20 cellular contexts compared by ENCODE assay signal in the genomic region with DNA sequence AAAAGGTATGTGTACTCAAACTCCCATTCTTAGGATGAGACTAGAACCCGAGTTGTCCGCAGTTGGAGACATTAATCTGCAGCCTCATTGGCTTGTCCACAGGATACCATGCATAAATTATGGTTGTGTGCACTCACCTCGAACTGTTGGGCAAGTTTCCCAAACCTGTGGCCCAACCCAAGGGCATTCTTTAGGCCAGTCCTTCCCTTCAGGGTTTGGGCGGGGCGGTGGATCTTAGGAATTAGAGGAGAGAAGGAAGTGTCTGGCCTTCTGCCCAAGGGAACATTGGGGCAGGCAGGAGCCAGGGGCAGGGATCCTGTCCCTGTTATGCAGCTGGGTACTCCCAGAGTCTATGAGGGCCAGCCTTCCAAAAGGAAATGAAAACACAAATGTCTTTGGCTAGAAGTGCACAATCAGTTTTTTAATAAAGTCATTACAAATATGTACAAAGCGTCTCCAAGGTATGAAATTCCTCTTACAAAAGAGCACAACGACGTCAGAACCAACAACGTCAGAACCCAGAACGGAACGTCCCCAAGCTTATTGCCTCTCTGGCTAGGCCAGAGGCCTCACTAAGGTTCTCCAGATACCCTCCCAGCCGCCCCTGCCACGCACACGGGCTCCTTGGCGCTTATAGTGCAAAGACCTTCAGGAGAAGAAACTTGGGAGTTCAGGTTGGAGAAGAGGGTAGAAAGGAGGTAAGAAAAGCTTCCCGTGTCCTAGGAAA. TPM values are rescaled to one million over a fixed set of nuclear protein-coding genes. Genes with fewer than 3 reads are reported as not detected.
A peak's percentile ranks its signal among the peaks of the same experiment; 100 is the strongest.
DNase-seq lines count a peak whose midpoint lies in the region; ATAC-seq and TF ChIP-seq lines count a peak whose summit lies in the region.
"Had no signal": no experiment of that assay in that cellular context is flagged by ENCODE, and none has a peak within 500 bp of the region (broad histone marks: within the 10 kb centered on the region; RNA-seq: fewer than 3 reads in every experiment).

No MANE protein-coding gene starts in this region.

- no peaks in the 10 kb centered on the region for H3F3A ChIP-seq in PC-9 (ENCODE audit: insufficient read depth, low read depth)

- no peaks in the 10 kb centered on the region for H3K36me3 ChIP-seq in HCT116 (ENCODE audit: control insufficient read depth in 1 of 2, insufficient read depth in 2 of 2, low read length in 2 of 2)
- no peaks in the 10 kb centered on the region for H3K36me3 ChIP-seq in PC-9 (ENCODE audit: low read depth)
- H3K36me3 ChIP-seq in transverse colon, result no peaks in the 10 kb centered on the region
- H3K36me3 ChIP-seq in neuronal stem cell (replicated peaks in 1 of 2; ENCODE audit: control insufficient read depth in 2 of 2, insufficient read depth in 2 of 2, low read length in 2 of 2), result peaks cover 4 to 8% of the 10 kb centered on the region in 2 donors
- H3K36me3 ChIP-seq: BLaER1 had no signal

- in situ Hi-C loops in transverse colon (cut with MboI; ENCODE audit: low pct_ligation_motif_present in 1 of 4, low pct_unique_long_range_greater_than_20kb in 1 of 4, low sequenced_read_pairs in 3 of 4), result no loop called here

- intact Hi-C loops in HCT116 (cut with micrococcal nuclease) (no loop called here), PC-9 (cut with micrococcal nuclease; ENCODE audit: unreplicated experiment) (no loop called here), left colon (cut with DNase I, micrococcal nuclease) (no loop called here), transverse colon (cut with DNase I; ENCODE audit: low total_unique reads) (no loop called here)

- no peak overlapping the region for H3K18ac ChIP-seq in neuronal stem cell (ENCODE audit: low read length)

- H2AFZ ChIP-seq in HCT116 (ENCODE audit: low read depth, low read length, poor library complexity, severe bottlenecking) (no peak overlapping the region), PC-9 (no peak overlapping the region), neuronal stem cell (ENCODE audit: low read length) (no peak overlapping the region)

- H3K14ac ChIP-seq in neuronal stem cell (ENCODE audit: low read length), result no peak overlapping the region

- BruUV-seq in HCT116 (replicated peaks; lab: Mats Ljungman, UMichigan) (no TSS peak), PC-9 (replicated peaks; lab: Mats Ljungman, UMichigan) (no TSS peak)

- H3K4me3 ChIP-seq in HCT116 (replicated peaks in 1 of 2; ENCODE audit: low read depth in 1 of 2, low read length in 2 of 2), result no peak overlapping the region
- H3K4me3 ChIP-seq in PC-9, result no peak overlapping the region
- no peak overlapping the region for H3K4me3 ChIP-seq in transverse colon
- H3K4me3 ChIP-seq in neuronal stem cell (ENCODE audit: low read length in 2 of 2), result no peak overlapping the region
- H3K4me3 ChIP-seq: BLaER1 had no signal

- no peak for TF ChIP-seq RAD21 in HCT116 (IDR thresholded peaks at IDR 0.05; ENCODE audit: low read depth)

- RAD21 ChIA-PET in HCT116 (lab: Charles Lee; ENCODE audit: low non-redundant PET in 1 of 2, low total read pairs in 2 of 2, uncharacterized antibody in 2 of 2, unreplicated experiment in 2 of 2), result no interaction called here

- POLR2A ChIA-PET in HCT116 (lab: Charles Lee), result no interaction called here
- POLR2A ChIA-PET in PC-9 (lab: Charles Lee; ENCODE audit: unreplicated experiment), result no interaction called here

- DNase-seq in HCT116 (ENCODE audit: low read depth, low spot score), result no peak
- DNase-seq in PC-9, result peak; percentile 59 to 62
- DNase-seq in left colon, result peak; percentile 76 to 84
- peak; percentile 85 for DNase-seq in transverse colon
- DNase-seq in NCI-H345 treated with DMSO at 0.1 percent for 48 hours (lab: John Stamatoyannopoulos, UW; ENCODE audit: unreplicated experiment), result no peak
- DNase-seq in stimulated activated CD4-positive, alpha-beta T cell treated with anti-CD3 and anti-CD28 coated beads, Interleukin-2, amount 100 ng/mL, for 24 hours, result no peak
- no peak for DNase-seq in neuronal stem cell (ENCODE audit: low spot score)
- DNase-seq in mucosa of gallbladder (ENCODE audit: low spot score), result no peak
- DNase-seq: CD8-positive, alpha-beta T cell; DND-41; MM.1S; NCI-H1105; NCI-H1694 treated with DMSO at 0.1 percent for 48 hours; NCI-H2107; NCI-H345; NCI-H526 treated with DMSO at 0.1 percent for 48 hours; OCI-M1; SW 1271 had no signal

- H3K9ac ChIP-seq in HCT116 (ENCODE audit: low read length) (no peak overlapping the region), neuronal stem cell (ENCODE audit: low read depth, low read length, poor library complexity) (no peak overlapping the region)
- H3K9ac ChIP-seq: BLaER1 had no signal

- H2BK5ac ChIP-seq in neuronal stem cell (ENCODE audit: low read length), result no peak overlapping the region

- H3K79me1 ChIP-seq in neuronal stem cell (ENCODE audit: low read depth, low read length), result no peaks in the 10 kb centered on the region

- ATAC-seq in HCT116, result peak; percentile 64
- ATAC-seq in left colon, result peak; percentile 73
- ATAC-seq: CD8-positive, alpha-beta T cell; HepG2 had no signal

- H3K4me2 ChIP-seq in HCT116 (ENCODE audit: low read length) (peak overlapping the region; percentile 47), PC-9 (0 out of 2 replicates have a peak overlapping the region, but pooled peaks have one; percentile 26), neuronal stem cell (ENCODE audit: insufficient read depth, low read length, poor library complexity, severe bottlenecking) (no peak overlapping the region)
- H3K4me2 ChIP-seq: BLaER1 had no signal

- H2BK15ac ChIP-seq in neuronal stem cell (ENCODE audit: low read length), result no peak overlapping the region

- H3K79me2 ChIP-seq in HCT116 (ENCODE audit: insufficient read depth, low read length), result no peaks in the 10 kb centered on the region
- H3K79me2 ChIP-seq in PC-9 (ENCODE audit: low read depth), result no peaks in the 10 kb centered on the region

- 66 to 75% methylated on average over 5 to 16 of the region's 16 CpGs for WGBS in transverse colon (ENCODE audit: low coverage in 1 of 2), 2 donors
- whole genome bisulfite sequencing in neuronal stem cell (ENCODE audit: extremely low coverage in 2 of 2, insufficient read length in 2 of 2, insufficient replicate concordance in 1 of 2), 2 donors, result no CpG with 5 or more reads among the region's 16 CpGs

- TF ChIP-seq CTCF in HCT116 (IDR thresholded peaks at IDR 0.05 in 2 of 3, conservative IDR thresholded peaks at IDR 0.05 in 1 of 3; ENCODE audit: borderline replicate concordance in 1 of 3, insufficient read depth in 1 of 3, low read depth in 2 of 3, low read length in 2 of 3), result no peak
- TF ChIP-seq CTCF in PC-9 (conservative IDR thresholded peaks at IDR 0.05), result no peak
- no peak for TF ChIP-seq CTCF in transverse colon (IDR thresholded peaks at IDR 0.05)

- H4K91ac ChIP-seq in neuronal stem cell (ENCODE audit: low read depth, low read length, poor library complexity), result no peak overlapping the region

- H2BK12ac ChIP-seq in neuronal stem cell (ENCODE audit: low read length), result no peak overlapping the region

- H3K27ac ChIP-seq in HCT116 (ENCODE audit: low read depth, low read length), result no peak overlapping the region
- no peak overlapping the region for H3K27ac ChIP-seq in PC-9
- peak overlapping the region; percentile 32 to 68 (median 56) for H3K27ac ChIP-seq in transverse colon
- H3K27ac ChIP-seq in neuronal stem cell (replicated peaks; ENCODE audit: low read length), result no peak overlapping the region
- H3K27ac ChIP-seq: BLaER1 had no signal

- no peak overlapping the region for H2BK120ac ChIP-seq in neuronal stem cell (ENCODE audit: low read depth, low read length)

- no peak overlapping the region for H3K4ac ChIP-seq in neuronal stem cell (ENCODE audit: low read length)

- no peaks in the 10 kb centered on the region for H3K27me3 ChIP-seq in HCT116 (ENCODE audit: insufficient read depth, low read length)
- H3K27me3 ChIP-seq in PC-9 (ENCODE audit: insufficient read depth, low read depth), result no peaks in the 10 kb centered on the region
- peaks cover 17% of the 10 kb centered on the region for H3K27me3 ChIP-seq in transverse colon
- H3K27me3 ChIP-seq in neuronal stem cell (ENCODE audit: control insufficient read depth in 3 of 3, insufficient read depth in 3 of 3, low read depth in 1 of 3, low read length in 3 of 3), result no peaks in the 10 kb centered on the region
- H3K27me3 ChIP-seq: BLaER1 had no signal

- H3K23ac ChIP-seq in neuronal stem cell (ENCODE audit: low read depth, low read length, poor library complexity), result no peak overlapping the region

- H3K4me1 ChIP-seq in HCT116 (ENCODE audit: control insufficient read depth in 1 of 2, insufficient read depth in 2 of 2, low read length in 2 of 2), result peaks cover 8 to 10% of the 10 kb centered on the region in 2 experiments; a peak in 3 of 4 replicates
- peaks cover 15% of the 10 kb centered on the region for H3K4me1 ChIP-seq in PC-9 (replicated peaks; ENCODE audit: insufficient read depth)
- peaks cover 0 to 20% (median 12%) of the 10 kb centered on the region in 4 donors for H3K4me1 ChIP-seq in transverse colon
- peaks cover 4 to 26% of the 10 kb centered on the region in 2 donors for H3K4me1 ChIP-seq in neuronal stem cell (ENCODE audit: control insufficient read depth in 2 of 2, insufficient read depth in 1 of 2, low read depth in 1 of 2, low read length in 2 of 2)

- H3K9me2 ChIP-seq in HCT116 (ENCODE audit: insufficient read depth) (no peaks in the 10 kb centered on the region), PC-9 (ENCODE audit: insufficient read depth) (no peaks in the 10 kb centered on the region)

- TF ChIP-seq POLR2A in HCT116 (IDR thresholded peaks at IDR 0.05; ENCODE audit: borderline replicate concordance, extremely low read depth, insufficient read depth, insufficient read length) (no peak), transverse colon (IDR thresholded peaks at IDR 0.05) (no peak)

- no peak for TF ChIP-seq EP300 in transverse colon (IDR thresholded peaks at IDR 0.05; ENCODE audit: low read depth)

- H2AK5ac ChIP-seq in neuronal stem cell (ENCODE audit: low read depth, low read length), result no peak overlapping the region

- no peak overlapping the region for H4K8ac ChIP-seq in neuronal stem cell (ENCODE audit: low read depth, low read length)

- H3K9me3 ChIP-seq in HCT116 (ENCODE audit: control insufficient read depth in 1 of 2, insufficient read depth in 1 of 2, low read depth in 1 of 2, low read length in 2 of 2), result no peaks in the 10 kb centered on the region
- H3K9me3 ChIP-seq in PC-9 (ENCODE audit: insufficient read depth, low read depth), result no peaks in the 10 kb centered on the region
- no peaks in the 10 kb centered on the region for H3K9me3 ChIP-seq in transverse colon
- no peaks in the 10 kb centered on the region for H3K9me3 ChIP-seq in neuronal stem cell (replicated peaks in 1 of 2; ENCODE audit: control insufficient read depth in 2 of 2, insufficient read depth in 1 of 2, low read depth in 1 of 2, low read length in 2 of 2)
- H3K9me3 ChIP-seq: BLaER1 had no signal

- CTCF ChIA-PET in HCT116 (lab: Charles Lee) (interaction anchor here (1.2 kb wide), 1 partner anchor 7 kb away, joined by 3 read pairs; no protein-coding TSS in a partner anchor), PC-9 (lab: Charles Lee) (no interaction called here)

- H4K20me1 ChIP-seq in HCT116 (ENCODE audit: insufficient read depth) (no peaks in the 10 kb centered on the region), PC-9 (ENCODE audit: insufficient read depth) (no peaks in the 10 kb centered on the region)
- H4K20me1 ChIP-seq: BLaER1 had no signal

RNA-seq across cellular contexts. Expression of a gene that starts 25.3 kb away (rescaled TPM):
- total RNA-seq in HCT116 (2021; ENCODE audit: unreplicated experiment) (4.3 TPM), PC-9 (2021) (0.55 and 1.4 TPM in 2 replicates), left colon (1 to 10 TPM in 1 of 2 donors, under 1 TPM in 1; 0.73 to 1.1 TPM), transverse colon (under 1 TPM in 1 of 4 donors, not detected in 3; 0.48 TPM), mucosa of gallbladder (0.03 TPM)
- polyA plus RNA-seq in HCT116 (2012), result 1.2 and 1.6 TPM in 2 replicates
- polyA plus RNA-seq in neuronal stem cell (2013, experiment 1 of 2), result 0.08 TPM
- polyA plus RNA-seq in neuronal stem cell (2013, experiment 2 of 2), result 0.06 TPM
- polyA plus RNA-seq: HepG2 had no signal

RNA-seq across cellular contexts. Expression of a gene that starts 54.8 kb away (rescaled TPM):
- total RNA-seq in HCT116 (2021; ENCODE audit: unreplicated experiment) (14.6 TPM), PC-9 (2021) (20.6 and 27.4 TPM in 2 replicates), left colon (10 to 100 TPM in 1 of 2 donors, 1 to 10 TPM in 1; 9.0 to 14.4 TPM), transverse colon (10 to 100 TPM in 2 of 4 donors, 1 to 10 TPM in 2; 7.8 to 29.9 (median 10.3) TPM), mucosa of gallbladder (11.7 TPM)
- 8.9 and 9.9 TPM in 2 replicates for polyA plus RNA-seq in HCT116 (2012)
- 19.9 TPM for polyA plus RNA-seq in neuronal stem cell (2013, experiment 1 of 2)
- polyA plus RNA-seq in neuronal stem cell (2013, experiment 2 of 2), result 19.3 TPM

Comparison
In these comparisons a context has a peak if more than half of its experiments do, and no peak if none do; other contexts are left out.
1. DNase-seq: peak in PC-9 (2 of 2), left colon (2 of 2) and transverse colon (single experiment); none in HCT116 (single experiment), NCI-H345 treated with DMSO at 0.1 percent for 48 hours (single experiment), stimulated activated CD4-positive, alpha-beta T cell treated with anti-CD3 and anti-CD28 coated beads, Interleukin-2, amount 100 ng/mL, for 24 hours (0 of 2), neuronal stem cell (single experiment) and mucosa of gallbladder (single experiment).
2. H3K27ac ChIP-seq: peak in transverse colon (4 of 4); none in HCT116 (single experiment), PC-9 (single experiment) and neuronal stem cell (single experiment).